ENCODE assay signal across 34 cellular contexts in the genomic region with DNA sequence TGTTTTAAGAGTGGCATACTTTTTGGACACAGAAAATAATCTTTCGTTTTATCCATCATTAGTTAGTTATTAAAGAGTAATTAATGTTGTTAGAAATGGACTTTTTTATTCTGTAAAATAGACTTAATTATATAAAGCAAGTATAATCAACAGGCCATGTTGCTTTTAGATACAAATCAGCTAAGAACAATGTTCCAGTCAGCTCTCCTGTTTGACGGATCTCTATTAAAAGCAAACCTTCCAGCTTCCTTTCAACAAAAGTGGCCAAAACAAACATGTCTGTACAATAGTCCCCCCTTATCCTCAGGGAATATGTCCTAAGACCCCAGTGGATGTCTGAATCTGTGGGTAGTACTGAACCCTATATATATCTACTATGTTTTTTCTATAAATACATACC. TPM values are rescaled to one million over a fixed set of nuclear protein-coding genes. Genes with fewer than 3 reads are reported as not detected.
"Had no signal": no experiment of that assay in that cellular context is flagged by ENCODE, and none has a peak within 500 bp of the region (broad histone marks: within the 10 kb centered on the region; RNA-seq: fewer than 3 reads in every experiment).

No MANE protein-coding gene starts in this region.

- ATAC-seq: left cardiac atrium; left lobe of liver; mucosa of descending colon; naive thymus-derived CD4-positive, alpha-beta T cell; natural killer cell treated with Interleukin-12 subunit alpha and Interleukin-12 subunit beta and Interleukin-15 and Interleukin-18, amount 100 ng/mL, for 72 hours; right lobe of liver; stimulated activated memory B cell treated with anti-CD40 and anti-IgM and Interleukin-4, amounts not matched to agents 10 μg/mL and 1 μg/mL and 100 μg/mL, for 72 hours; stimulated activated naive CD8-positive, alpha-beta T cell treated with anti-CD3 and anti-CD28 coated beads, Interleukin-15, amount 100 ng/mL, for 72 hours had no signal

- H3K4me2 ChIP-seq: smooth muscle cell had no signal

- H3K9me3 ChIP-seq: mucosa of descending colon, ovary, right atrium auricular region, right lobe of liver, tibial nerve, uterus had no signal

- H3K36me3 ChIP-seq: ovary, right atrium auricular region, right lobe of liver, tibial nerve, uterus had no signal

- H3K4me3 ChIP-seq: mucosa of descending colon, ovary, right atrium auricular region, right lobe of liver, smooth muscle cell, tibial nerve, uterus had no signal

- H3K27ac ChIP-seq: ovary, right atrium auricular region, right lobe of liver, tibial nerve, uterus had no signal

- H3K4me1 ChIP-seq: right atrium auricular region, right lobe of liver had no signal

- H3K27me3 ChIP-seq: ovary had no signal

- FAIRE-seq: keratinocyte had no signal

- DNase-seq: hippocampal formation; kidney glomerular epithelial cell; left cardiac atrium; midbrain; mucosa of descending colon; naive thymus-derived CD4-positive, alpha-beta T cell; ovary; right lobe of liver; stimulated activated CD4-positive, alpha-beta T cell treated with anti-CD3 and anti-CD28 coated beads, Interleukin-1b, Interleukin-23, amount 100 ng/mL, for 48 hours; stimulated activated CD4-positive, alpha-beta T cell treated with anti-CD3 and anti-CD28 coated beads, Interleukin-2, amount 100 ng/mL, for 48 hours; stimulated activated CD4-positive, alpha-beta T cell treated with anti-CD3 and anti-CD28 coated beads, Interleukin-4, amount 100 ng/mL, for 4 hours; stimulated activated CD8-positive, alpha-beta memory T cell treated with anti-CD3 and anti-CD28 coated beads, Interleukin-4, amount 100 ng/mL, for 48 hours; stimulated activated naive CD4-positive, alpha-beta T cell treated with Interleukin-2 at 50 U/mL for 16 hours; stimulated activated naive CD8-positive, alpha-beta T cell treated with anti-CD3 and anti-CD28 coated beads, Interleukin-15, amount 100 ng/mL, for 72 hours; substantia nigra; uterus had no signal

RNA-seq across cellular contexts. Expression of a gene that starts 4.9 kb away (rescaled TPM):
- total RNA-seq: mesenteric fat pad, myocyte, pulmonary artery endothelial cell, right atrium auricular region, smooth muscle cell, ureter had no signal

RNA-seq across cellular contexts. Expression of a gene that starts 11.8 kb away (rescaled TPM):
- total RNA-seq: left cardiac atrium; left lobe of liver; lower leg skin; lung microvascular endothelial cell; mesenteric fat pad; mucosa of descending colon; myocyte; naive thymus-derived CD4-positive, alpha-beta T cell; natural killer cell treated with Interleukin-12 subunit alpha and Interleukin-12 subunit beta and Interleukin-15 and Interleukin-18, amount 100 ng/mL, for 72 hours; omental fat pad; ovary; progenitor cell of endocrine pancreas; pulmonary artery endothelial cell; renal cortical epithelial cell; right atrium auricular region; right lobe of liver; skeletal muscle tissue; smooth muscle cell; ureter had no signal
- polyA plus RNA-seq: keratinocyte; naive thymus-derived CD4-positive, alpha-beta T cell; neural cell; smooth muscle cell had no signal
